In the genomic region with DNA sequence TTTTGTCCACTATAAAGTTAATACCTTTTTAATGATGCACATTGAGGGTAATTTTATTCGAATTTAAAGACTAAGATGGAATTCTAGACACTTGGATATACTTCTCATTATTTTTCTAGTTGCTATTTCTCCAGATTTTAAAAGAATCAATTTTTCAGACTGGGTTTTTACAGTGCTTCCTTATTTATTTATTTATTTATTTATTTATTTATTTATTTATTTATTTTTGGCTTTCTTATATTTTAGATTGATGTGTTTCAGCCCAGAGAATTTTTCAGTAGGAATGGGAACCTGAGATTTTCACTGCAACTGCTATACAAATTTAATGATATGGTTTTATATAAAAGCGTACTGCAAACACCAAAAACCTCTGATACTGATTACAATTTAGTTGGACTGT, we compare ENCODE assay signal across 8 cellular contexts.
"Had no signal": no experiment of that assay in that cellular context is flagged by ENCODE, and none has a peak within 500 bp of the region (broad histone marks: within the 10 kb centered on the region; RNA-seq: fewer than 3 reads in every experiment).

No MANE protein-coding gene starts in this region.

- DNase-seq: GDM1, GF-D8 had no signal

- FAIRE-seq: G401.6, GM12878, GM12891, GM12892, GM18507, GM19239 had no signal

- H3K4me3 ChIP-seq: GM12878 had no signal

- ATAC-seq: GM12878 had no signal
